In genomic region chr6:109852713-109853112, GRCh38 we compare ENCODE assay signal across 25 cellular contexts.
"Had no signal": no experiment of that assay in that cellular context is flagged by ENCODE, and none has a peak within 500 bp of the region (broad histone marks: within the 10 kb centered on the region; RNA-seq: fewer than 3 reads in every experiment).

No MANE protein-coding gene starts in this region.

- H3K27ac Mint-ChIP-seq: naive thymus-derived CD8-positive, alpha-beta T cell; nephron had no signal

- H3K79me2 ChIP-seq: hepatocyte had no signal

- H3K4me3 ChIP-seq: hepatocyte, left ventricle myocardium inferior, lung, pancreas, prostate gland, skin epidermis, stomach, testis, thyroid gland, transverse colon, upper lobe of left lung, vagina had no signal

- H3K9me3 ChIP-seq: left ventricle myocardium inferior, pancreas, prostate gland, testis, thyroid gland, transverse colon, upper lobe of left lung, vagina had no signal

- H3K4me2 ChIP-seq: hepatocyte had no signal

- H3K36me3 ChIP-seq: left ventricle myocardium inferior, pancreas, prostate gland, stomach, thyroid gland, transverse colon, upper lobe of left lung, vagina had no signal

- DNase-seq: islet precursor cell; left ventricle myocardium inferior; naive thymus-derived CD8-positive, alpha-beta T cell; nucleus accumbens; pancreas; posterior cingulate gyrus; retina; right cardiac atrium; stimulated activated CD4-positive, alpha-beta T cell treated with anti-CD3 and anti-CD28 coated beads, Interleukin-12 subunit alpha, Interleukin-12 subunit beta, amount 100 ng/mL, for 4 hours; stimulated activated CD4-positive, alpha-beta T cell treated with anti-CD3 and anti-CD28 coated beads, Interleukin-15, amount 100 ng/mL, for 24 hours; stimulated activated CD4-positive, alpha-beta T cell treated with anti-CD3 and anti-CD28 coated beads, Interleukin-2, amount 100 ng/mL, for 24 hours; stimulated activated CD4-positive, alpha-beta T cell treated with anti-CD3 and anti-CD28 coated beads, Interleukin-4, amount 100 ng/mL, for 1 hour; stimulated activated naive CD4-positive, alpha-beta T cell; stomach; testis; thyroid gland; transverse colon; upper lobe of left lung had no signal

- FAIRE-seq: pancreas had no signal

- H3K4me1 Mint-ChIP-seq: nephron, neural crest cell had no signal

- H2AFZ ChIP-seq: hepatocyte had no signal

- H3K27me3 ChIP-seq: hepatocyte, pancreas, stomach, testis, thyroid gland, transverse colon, upper lobe of left lung, vagina had no signal

- H3K4me3 Mint-ChIP-seq: naive thymus-derived CD8-positive, alpha-beta T cell; nephron; neural crest cell had no signal

- H3K27ac ChIP-seq: hepatocyte, left ventricle myocardium inferior, pancreas, prostate gland, skin epidermis, stomach, testis, thyroid gland, transverse colon, upper lobe of left lung, vagina had no signal

- H3K4me1 ChIP-seq: left ventricle myocardium inferior, pancreas, prostate gland, stomach, testis, thyroid gland, transverse colon, upper lobe of left lung, vagina had no signal
